Comparison of ENCODE assay signal across 14 cellular contexts in the genomic region with DNA sequence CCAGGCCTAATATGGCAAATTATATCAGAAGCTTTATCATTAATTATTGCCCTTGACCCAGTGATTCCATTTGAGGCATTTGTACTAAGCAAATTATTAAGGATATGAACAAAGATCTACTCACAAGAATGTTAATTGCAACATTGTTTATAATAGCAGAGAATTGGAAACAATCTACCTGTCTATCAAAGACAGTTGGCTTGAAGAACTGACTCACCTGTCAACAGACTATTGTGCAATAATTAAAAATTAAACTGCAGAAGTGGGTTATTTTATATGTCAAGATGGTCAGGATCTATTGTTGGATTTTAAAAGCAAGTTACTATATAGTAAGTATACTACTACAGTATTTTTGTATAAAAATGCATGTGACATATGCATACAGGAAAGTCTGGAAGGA. TPM values are rescaled to one million over a fixed set of nuclear protein-coding genes. Genes with fewer than 3 reads are reported as not detected.
DNase-seq lines count a peak whose midpoint lies in the region; ATAC-seq, FAIRE-seq and TF ChIP-seq lines count a peak whose summit lies in the region.
"Had no signal": no experiment of that assay in that cellular context is flagged by ENCODE, and none has a peak within 500 bp of the region (broad histone marks: within the 10 kb centered on the region; RNA-seq: fewer than 3 reads in every experiment).

No MANE protein-coding gene starts in this region.

- FAIRE-seq in A549 (lab: Jason Lieb, UNC), result no peak
- FAIRE-seq in pancreas (lab: Jason Lieb, UNC), result no peak
- FAIRE-seq: H54 had no signal

- TF ChIP-seq CTCF in A549 (IDR thresholded peaks at IDR 0.05), result no peak
- no peak for TF ChIP-seq CTCF in RWPE2 (IDR thresholded peaks at IDR 0.05; ENCODE audit: poor library complexity, severe bottlenecking)
- no peak for TF ChIP-seq CTCF in pancreas (IDR thresholded peaks at IDR 0.05)
- TF ChIP-seq CTCF in coronary artery (IDR thresholded peaks at IDR 0.05), result no peak

- in situ Hi-C loops in G401 (cut with HindIII; ENCODE audit: low sequenced_read_pairs), result no loop called here

- no peak for TF ChIP-seq EP300 in A549 (IDR thresholded peaks at IDR 0.05)

- H3K27ac ChIP-seq in A549, result no peak overlapping the region
- no peak overlapping the region for H3K27ac ChIP-seq in RWPE2 (ENCODE audit: poor library complexity, severe bottlenecking)
- H3K27ac ChIP-seq in pancreas, result no peak overlapping the region
- H3K27ac ChIP-seq in coronary artery, result no peak overlapping the region
- H3K27ac ChIP-seq: 22Rv1, BLaER1 had no signal

- H3K4me2 ChIP-seq in A549, result no peak overlapping the region
- H3K4me2 ChIP-seq: BLaER1 had no signal

- no peak overlapping the region for H3K4me3 ChIP-seq in A549
- no peak overlapping the region for H3K4me3 ChIP-seq in RWPE2 (ENCODE audit: severe bottlenecking)
- no peak overlapping the region for H3K4me3 ChIP-seq in pancreas
- no peak overlapping the region for H3K4me3 ChIP-seq in coronary artery
- H3K4me3 ChIP-seq: BLaER1 had no signal

- intact Hi-C loops in pancreas (cut with DNase I), result no loop called here

- CTCF ChIA-PET in A549 (lab: Yijun Ruan, JAX), result interaction anchor here (6.9 kb wide), 1 partner anchor 17 kb away, joined by 48 read pairs; no protein-coding TSS in a partner anchor

- no peaks in the 10 kb centered on the region for H3K4me1 Mint-ChIP-seq in immature natural killer cell

- H3K4me3 Mint-ChIP-seq in immature natural killer cell, result no peak overlapping the region

- H3K36me3 ChIP-seq in RWPE2 (ENCODE audit: low read depth) (no peaks in the 10 kb centered on the region), pancreas (no peaks in the 10 kb centered on the region)
- H3K36me3 ChIP-seq: BLaER1 had no signal

- H3K27ac Mint-ChIP-seq in immature natural killer cell, result no peak overlapping the region

- peaks cover 2 to 13% (median 5%) of the 10 kb centered on the region in 3 donors for H3K27me3 Mint-ChIP-seq in immature natural killer cell (ENCODE audit: low read depth in 3 of 3)

- H3K9me3 Mint-ChIP-seq in immature natural killer cell, result no peaks in the 10 kb centered on the region

- no peak for TF ChIP-seq POLR2A in A549 (IDR thresholded peaks at IDR 0.05; ENCODE audit: low read length)

- H3K4me1 ChIP-seq in A549, result no peaks in the 10 kb centered on the region
- H3K4me1 ChIP-seq in RWPE2 (ENCODE audit: insufficient read depth, poor library complexity, severe bottlenecking), result no peaks in the 10 kb centered on the region
- no peaks in the 10 kb centered on the region for H3K4me1 ChIP-seq in pancreas
- H3K4me1 ChIP-seq: BLaER1 had no signal

- POLR2A ChIA-PET in A549 (lab: Yijun Ruan, JAX), result no interaction called here

- no peak for ATAC-seq in A549
- ATAC-seq in RWPE2 (ENCODE audit: low read depth), result peak; percentile 54; the same call in 2 of the 3 replicates
- ATAC-seq in esophagus mucosa, result peak; percentile 46
- ATAC-seq in pancreas, result peak in 3 of 4 donors; percentile 38 to 47 (median 43)
- ATAC-seq: HCT116 had no signal

- H3K36me3 Mint-ChIP-seq in immature natural killer cell, result no peaks in the 10 kb centered on the region

- H3K27me3 ChIP-seq in RWPE2 (ENCODE audit: insufficient read depth, poor library complexity, severe bottlenecking) (no peaks in the 10 kb centered on the region), pancreas (no peaks in the 10 kb centered on the region)
- H3K27me3 ChIP-seq: BLaER1 had no signal

- no peaks in the 10 kb centered on the region for H3K9me3 ChIP-seq in A549
- no peaks in the 10 kb centered on the region for H3K9me3 ChIP-seq in RWPE2 (ENCODE audit: severe bottlenecking)
- no peaks in the 10 kb centered on the region for H3K9me3 ChIP-seq in pancreas
- H3K9me3 ChIP-seq: BLaER1 had no signal

- TF ChIP-seq RAD21 in A549 (conservative IDR thresholded peaks at IDR 0.05 in 1 of 2, IDR thresholded peaks at IDR 0.05 in 1 of 2), result no peak

- no peak for DNase-seq in A549 (ENCODE audit: low read depth in 1 of 2, low spot score in 1 of 2)
- no peak for DNase-seq in RWPE2 (ENCODE audit: low spot score)
- no peak for DNase-seq in pancreas
- DNase-seq in G401 (ENCODE audit: low spot score), result no peak
- no peak for DNase-seq in coronary artery (ENCODE audit: low spot score)
- no peak for DNase-seq in immature natural killer cell
- DNase-seq in OCI-M2 (lab: John Stamatoyannopoulos, UW; ENCODE audit: unreplicated experiment), result no peak
- DNase-seq: AML-193 had no signal

TF ChIP-seq in A549, 52 proteins besides CTCF, POLR2A, EP300 and RAD21:
- peak; percentile 17 to 32; a peak in 2 of 4 replicates for TF ChIP-seq CEBPB (IDR thresholded peaks at IDR 0.05)
- TF ChIP-seq CBX8 (IDR thresholded peaks at IDR 0.05), result no peak

RNA-seq across cellular contexts. Expression of gene FETUB, which starts 6.7 kb away (rescaled TPM):
- polyA plus RNA-seq in A549 (2011; rRNA removed) (0.10 and 0.20 TPM in 2 replicates), A549 (2017; fragmentation: RNase III; extraction: RNeasy Plus Mini Kit Qiagen cat#74134 plus additional on column Dnase treatment) (0.06 to 0.14 TPM in 2 of 3 replicates, not detected in the other), pancreas (not detected), immature natural killer cell (not detected)
- polyA plus RNA-seq in A549 (2012; cell fraction: cytosol; rRNA removed), result not detected in 2 replicates
- not detected in 2 replicates for polyA plus RNA-seq in A549 (2012; cell fraction: nucleus; rRNA removed)
- polyA minus RNA-seq in A549 (2011; rRNA and poly(A)+ RNA removed), result not detected in 2 replicates
- total RNA-seq in esophagus mucosa (not detected), pancreas (not detected)
- total RNA-seq in G401 (2014; rRNA removed; shearing (Covaris generic)), result not detected in 2 replicates
- total RNA-seq: HT-29 had no signal

RNA-seq across cellular contexts. Expression of gene AHSG, which starts 20.6 kb away (rescaled TPM):
- polyA plus RNA-seq in A549 (2011; rRNA removed) (0.42 and 0.49 TPM in 2 replicates), A549 (2017; fragmentation: RNase III; extraction: RNeasy Plus Mini Kit Qiagen cat#74134 plus additional on column Dnase treatment) (0.05 to 0.08 TPM in 2 of 3 replicates, not detected in the other), pancreas (under 1 TPM in 1 of 2 donors, not detected in 1; 0.30 TPM), immature natural killer cell (not detected)
- polyA plus RNA-seq in A549 (2012; cell fraction: cytosol; rRNA removed), result 0.08 and 0.12 TPM in 2 replicates
- 0.04 and 0.07 TPM in 2 replicates for polyA plus RNA-seq in A549 (2012; cell fraction: nucleus; rRNA removed)
- polyA minus RNA-seq in A549 (2011; rRNA and poly(A)+ RNA removed), result 0.33 and 0.44 TPM in 2 replicates
- total RNA-seq in esophagus mucosa (not detected), pancreas (1 to 10 TPM in 1 of 6 donors, under 1 TPM in 2, not detected in 3; 0.12 to 1.8 (median 0.19) TPM)
- not detected in 2 replicates for total RNA-seq in G401 (2014; rRNA removed; shearing (Covaris generic))
- total RNA-seq: HT-29 had no signal

RNA-seq across cellular contexts. Expression of gene HRG, which starts 32.3 kb away (rescaled TPM):
- polyA plus RNA-seq in A549 (2011; rRNA removed) (0.08 TPM in 1 of 2 replicates, not detected in the other), A549 (2017; fragmentation: RNase III; extraction: RNeasy Plus Mini Kit Qiagen cat#74134 plus additional on column Dnase treatment) (not detected in 3 replicates), pancreas (not detected), immature natural killer cell (not detected)
- polyA plus RNA-seq in A549 (2012; cell fraction: cytosol; rRNA removed), result not detected in 2 replicates
- not detected in 2 replicates for polyA plus RNA-seq in A549 (2012; cell fraction: nucleus; rRNA removed)
- polyA minus RNA-seq in A549 (2011; rRNA and poly(A)+ RNA removed), result not detected in 2 replicates
- total RNA-seq in esophagus mucosa (0.12 TPM), pancreas (under 1 TPM in 1 of 6 donors, not detected in 5; 0.16 TPM)
- total RNA-seq in G401 (2014; rRNA removed; shearing (Covaris generic)), result not detected in 2 replicates
- total RNA-seq: HT-29 had no signal

Comparison
In these comparisons a context has a peak if more than half of its experiments do, and no peak if none do; other contexts are left out.
1. ATAC-seq: peak in RWPE2 (single experiment), esophagus mucosa (single experiment) and pancreas (3 of 4); none in A549 (0 of 2).